15 cellular contexts compared by ENCODE assay signal in genomic region chr7:22351878-22352277, GRCh38. TPM values are rescaled to one million over a fixed set of nuclear protein-coding genes. Genes with fewer than 3 reads are reported as not detected.
DNase-seq lines count a peak whose midpoint lies in the region; ATAC-seq, FAIRE-seq and TF ChIP-seq lines count a peak whose summit lies in the region.
"Had no signal": no experiment of that assay in that cellular context is flagged by ENCODE, and none has a peak within 500 bp of the region (broad histone marks: within the 10 kb centered on the region; RNA-seq: fewer than 3 reads in every experiment).

No MANE protein-coding gene starts in this region.

- ATAC-seq in K562: no peak
- no peak for ATAC-seq in WTC11
- no peak for ATAC-seq in HG02678 (IDR thresholded peaks at IDR 0.05; ENCODE audit: unreplicated experiment)
- ATAC-seq: lower lobe of right lung had no signal

- no peak overlapping the region for H3K4me2 ChIP-seq in K562 (ENCODE audit: insufficient read depth, low read length)

- intact Hi-C loops in K562 (cut with micrococcal nuclease): no loop called here

- H3K4me1 Mint-ChIP-seq in WTC11 (peaks cover 30% of the 10 kb centered on the region), chondrocyte (ENCODE audit: low read depth) (peaks cover 8% of the 10 kb centered on the region)
- H3K4me1 Mint-ChIP-seq: CD4-positive, CD25-positive, alpha-beta regulatory T cell had no signal

- H3K4me3 ChIP-seq in GM08714 (ENCODE audit: low read length) (peak overlapping the region; percentile 30; the same call in 1 of the 2 replicates), K562 (no peak overlapping the region), muscle layer of duodenum (ENCODE audit: low read depth in 1 of 2, low read length in 2 of 2) (no peak overlapping the region)
- H3K4me3 ChIP-seq: lower lobe of right lung, SK-N-MC had no signal

- no peak overlapping the region for H3K9ac ChIP-seq in K562 (ENCODE audit: insufficient read depth in 1 of 2, low read depth in 2 of 2, low read length in 2 of 2)

- H3K9me1 ChIP-seq in K562 (ENCODE audit: control insufficient read depth, insufficient read depth, low read length): no peaks in the 10 kb centered on the region

- H3K9me3 Mint-ChIP-seq in WTC11 (peaks cover 19% of the 10 kb centered on the region), chondrocyte (ENCODE audit: low read depth) (peaks cover 20% of the 10 kb centered on the region)

- peaks cover 0 to 33% of the 10 kb centered on the region in 2 experiments; a peak in 3 of 5 replicates for H3K4me1 ChIP-seq in K562 (replicated peaks in 1 of 2; ENCODE audit: control insufficient read depth in 2 of 2, insufficient read depth in 2 of 2, low read length in 2 of 2)
- H3K4me1 ChIP-seq in muscle layer of duodenum (ENCODE audit: control insufficient read depth in 1 of 2, insufficient read depth in 2 of 2, low read length in 2 of 2): no peaks in the 10 kb centered on the region

- no peak for FAIRE-seq in K562 (lab: Jason Lieb, UNC)

- peaks cover 8% of the 10 kb centered on the region for H3K27me3 Mint-ChIP-seq in WTC11 (ENCODE audit: low read depth)
- peaks cover 16% of the 10 kb centered on the region for H3K27me3 Mint-ChIP-seq in chondrocyte (ENCODE audit: low read depth)

- BruUV-seq in K562 (replicated peaks; lab: Mats Ljungman, UMichigan): no TSS peak

- TF ChIP-seq CTCF in K562 (IDR thresholded peaks at IDR 0.05 in 2 of 3, conservative IDR thresholded peaks at IDR 0.05 in 1 of 3; ENCODE audit: insufficient read depth in 2 of 3, low read depth in 1 of 3, low read length in 3 of 3) (no peak), WTC11 (IDR thresholded peaks at IDR 0.05) (no peak), chondrocyte (IDR thresholded peaks at IDR 0.05) (no peak)

- peaks cover 8% of the 10 kb centered on the region for H3K9me3 ChIP-seq in K562 (replicated peaks; ENCODE audit: control insufficient read depth, insufficient read depth, low read depth, low read length)
- H3K9me3 ChIP-seq in muscle layer of duodenum (ENCODE audit: control insufficient read depth in 1 of 2, low read length in 2 of 2): peaks cover 0 to 9% of the 10 kb centered on the region in 2 donors

- POLR2A ChIA-PET in K562 (lab: Yijun Ruan, JAX) (interaction anchor here (0.6 kb wide), 1 partner anchor 47 kb away, joined by 3 read pairs; no protein-coding TSS in a partner anchor), WTC11 (lab: Charles Lee) (no interaction called here)

- H3K27ac ChIP-seq in K562 (ENCODE audit: extremely low read depth, low read depth, low read length): peak overlapping the region; percentile 80
- peak overlapping the region; percentile 41 for H3K27ac ChIP-seq in muscle layer of duodenum (ENCODE audit: low read length)
- H3K27ac ChIP-seq: lower lobe of right lung, SK-N-MC had no signal

- H4K20me1 ChIP-seq in K562 (replicated peaks; ENCODE audit: control insufficient read depth, insufficient read depth, low read length): no peaks in the 10 kb centered on the region

- H3K36me3 ChIP-seq in K562 (ENCODE audit: control insufficient read depth, insufficient read depth, low read length) (no peaks in the 10 kb centered on the region), muscle layer of duodenum (ENCODE audit: control insufficient read depth in 1 of 2, insufficient read depth in 2 of 2, low read length in 2 of 2) (no peaks in the 10 kb centered on the region)
- H3K36me3 ChIP-seq: lower lobe of right lung had no signal

- no peak for TF ChIP-seq POLR2A in K562 (conservative IDR thresholded peaks at IDR 0.05)

- no peak for TF ChIP-seq RAD21 in K562 (CRISPR knock-in tag; conservative IDR thresholded peaks at IDR 0.05 in 1 of 2, IDR thresholded peaks at IDR 0.05 in 1 of 2)

- peak; percentile 31 for DNase-seq in HT1080 (ENCODE audit: low read depth)
- no peak for DNase-seq in K562 (ENCODE audit: extremely low read depth in 1 of 4, low spot score in 3 of 4)
- no peak for DNase-seq in WTC11 (ENCODE audit: low spot score)
- DNase-seq in chondrocyte (ENCODE audit: low spot score): no peak
- DNase-seq in GOT3 (lab: John Stamatoyannopoulos, UW): no peak
- DNase-seq: activated CD4-positive, CD25-positive, alpha-beta regulatory T cell; activated naive CD8-positive, alpha-beta T cell treated with anti-CD3 and anti-CD28 coated beads, Interleukin-2, amount 10 ng/mL, durations not matched to agents 7 days and 5 days; CD4-positive, CD25-positive, alpha-beta regulatory T cell; cerebellar nuclear complex; lower lobe of right lung; NCI-H187 had no signal

- H3K27me3 ChIP-seq in K562 (ENCODE audit: control insufficient read depth in 2 of 2, insufficient read depth in 2 of 2, low read length in 2 of 2): no peaks in the 10 kb centered on the region
- no peaks in the 10 kb centered on the region for H3K27me3 ChIP-seq in muscle layer of duodenum (ENCODE audit: low read depth, low read length)

- H3K36me3 Mint-ChIP-seq in WTC11 (peaks cover 20% of the 10 kb centered on the region), chondrocyte (ENCODE audit: low read depth) (peaks cover 3% of the 10 kb centered on the region)
- H3K36me3 Mint-ChIP-seq: activated naive CD8-positive, alpha-beta T cell treated with anti-CD3 and anti-CD28 coated beads, Interleukin-2, amount 10 ng/mL, durations not matched to agents 7 days and 5 days; CD4-positive, CD25-positive, alpha-beta regulatory T cell had no signal

- no peaks in the 10 kb centered on the region for H3K79me2 ChIP-seq in K562 (ENCODE audit: control insufficient read depth, insufficient read depth, low read length)

- in situ Hi-C loops in K562 (cut with MboI): no loop called here

- H3K27ac Mint-ChIP-seq in WTC11 (no peak overlapping the region), chondrocyte (ENCODE audit: unreplicated experiment) (no peak overlapping the region)
- H3K27ac Mint-ChIP-seq: activated naive CD8-positive, alpha-beta T cell treated with anti-CD3 and anti-CD28 coated beads, Interleukin-2, amount 10 ng/mL, durations not matched to agents 7 days and 5 days; CD4-positive, CD25-positive, alpha-beta regulatory T cell had no signal

- CTCF ChIA-PET in K562 (lab: Yijun Ruan, JAX; ENCODE audit: low intra/inter-chr PET ratio) (no interaction called here), WTC11 (lab: Charles Lee) (no interaction called here)

- H2AFZ ChIP-seq in K562 (ENCODE audit: low read depth, low read length): peak overlapping the region; percentile 7; the same call in 1 of the 2 replicates

- H3K4me3 Mint-ChIP-seq in WTC11: no peak overlapping the region
- no peak overlapping the region for H3K4me3 Mint-ChIP-seq in chondrocyte (ENCODE audit: unreplicated experiment)
- H3K4me3 Mint-ChIP-seq: activated naive CD8-positive, alpha-beta T cell treated with anti-CD3 and anti-CD28 coated beads, Interleukin-2, amount 10 ng/mL, durations not matched to agents 7 days and 5 days; CD4-positive, CD25-positive, alpha-beta regulatory T cell had no signal

- WGBS in K562 (ENCODE audit: insufficient coverage, low coverage, missing lambda C conversion rate): 47% methylated on average over 2 of the region's 2 CpGs

- TF ChIP-seq EP300 in K562 (IDR thresholded peaks at IDR 0.05; ENCODE audit: low read length): no peak

TF ChIP-seq in WTC11, 78 proteins besides CTCF, POLR2A, EP300 and RAD21 (continues in another document):
- TF ChIP-seq PREB (CRISPR knock-in tag; IDR thresholded peaks at IDR 0.05; ENCODE audit: borderline replicate concordance) (no peak), RORB (CRISPR knock-in tag; IDR thresholded peaks at IDR 0.05) (no peak), ATF2 (CRISPR knock-in tag; IDR thresholded peaks at IDR 0.05; ENCODE audit: borderline replicate concordance, low read depth) (no peak)

RNA-seq across cellular contexts. Expression of gene RAPGEF5, which starts 5.1 kb away (rescaled TPM):
- 0.84 and 3.1 TPM in 2 replicates for total RNA-seq in HT1080 (2014; rRNA removed; shearing (Covaris generic))
- polyA plus RNA-seq in HT1080 (2015; cell fraction: cytosol; rRNA removed): 1.1 and 1.7 TPM in 2 replicates
- polyA plus RNA-seq in HT1080 (2015; cell fraction: nucleus; rRNA removed): 0.96 and 1.7 TPM in 2 replicates
- total RNA-seq in K562 (2011; cell fraction: chromatin; rRNA removed; ENCODE audit: low replicate concordance): 3.3 and 9.4 TPM in 2 replicates
- 1.3 and 2.5 TPM in 2 replicates for total RNA-seq in K562 (2011; cell fraction: nucleolus; rRNA removed)
- total RNA-seq in K562 (2011; cell fraction: nucleoplasm; rRNA removed): 5.9 and 9.7 TPM in 2 replicates
- total RNA-seq in K562 (2014; rRNA removed) (0.45 and 1.3 TPM in 2 replicates), K562 (2014; rRNA removed; fragmentation: Illumina TruSeq; extraction: Trizol) (2.0 and 2.3 TPM in 2 replicates), K562 (2015; rRNA removed; fragmentation: Illumina TruSeq; extraction: Trizol) (1.3 and 1.6 TPM in 2 replicates), K562 (2021) (1.8 and 3.1 TPM in 2 replicates), WTC11 (2021) (9.9 to 12.3 TPM (median 10.3 TPM) in 3 replicates), chondrocyte (0.53 to 2.2 TPM (median 1.9 TPM) in 3 replicates)
- polyA plus RNA-seq in K562 (2011; rRNA removed) (0.85 and 1.3 TPM in 2 replicates), K562 (2014; fragmentation: Illumina TruSeq; extraction: Trizol) (0.75 and 1.1 TPM in 2 replicates), K562 (2014; fragmentation: Nextera tagmentation; extraction: Ambion mirVana) (1 to 10 TPM in 1 of 2 experiments, under 1 TPM in 1; 0.39 to 1.0 TPM), K562 (2014; rRNA removed) (0.94 and 1.1 TPM in 2 replicates)
- polyA plus RNA-seq in K562 (2011; cell fraction: cytosol; rRNA removed): 0.25 and 0.58 TPM in 2 replicates
- 2.8 and 3.2 TPM in 2 replicates for polyA plus RNA-seq in K562 (2011; cell fraction: nucleus; rRNA removed)
- 0.53 and 0.61 TPM in 2 replicates for polyA plus RNA-seq in K562 (2012)
- polyA minus RNA-seq in K562 (2011; rRNA and poly(A)+ RNA removed): 3.0 and 5.4 TPM in 2 replicates
- polyA minus RNA-seq in K562 (2011; cell fraction: cytosol; rRNA and poly(A)+ RNA removed): 0.86 and 3.3 TPM in 2 replicates
- 4.3 and 11.1 TPM in 2 replicates for polyA minus RNA-seq in K562 (2011; cell fraction: nucleus; rRNA and poly(A)+ RNA removed)
- total RNA-seq: CD4-positive, CD25-positive, alpha-beta regulatory T cell had no signal
- polyA plus RNA-seq: CD4-positive, CD25-positive, alpha-beta regulatory T cell had no signal
